1 cellular context compared by ENCODE assay signal in the genomic region with DNA sequence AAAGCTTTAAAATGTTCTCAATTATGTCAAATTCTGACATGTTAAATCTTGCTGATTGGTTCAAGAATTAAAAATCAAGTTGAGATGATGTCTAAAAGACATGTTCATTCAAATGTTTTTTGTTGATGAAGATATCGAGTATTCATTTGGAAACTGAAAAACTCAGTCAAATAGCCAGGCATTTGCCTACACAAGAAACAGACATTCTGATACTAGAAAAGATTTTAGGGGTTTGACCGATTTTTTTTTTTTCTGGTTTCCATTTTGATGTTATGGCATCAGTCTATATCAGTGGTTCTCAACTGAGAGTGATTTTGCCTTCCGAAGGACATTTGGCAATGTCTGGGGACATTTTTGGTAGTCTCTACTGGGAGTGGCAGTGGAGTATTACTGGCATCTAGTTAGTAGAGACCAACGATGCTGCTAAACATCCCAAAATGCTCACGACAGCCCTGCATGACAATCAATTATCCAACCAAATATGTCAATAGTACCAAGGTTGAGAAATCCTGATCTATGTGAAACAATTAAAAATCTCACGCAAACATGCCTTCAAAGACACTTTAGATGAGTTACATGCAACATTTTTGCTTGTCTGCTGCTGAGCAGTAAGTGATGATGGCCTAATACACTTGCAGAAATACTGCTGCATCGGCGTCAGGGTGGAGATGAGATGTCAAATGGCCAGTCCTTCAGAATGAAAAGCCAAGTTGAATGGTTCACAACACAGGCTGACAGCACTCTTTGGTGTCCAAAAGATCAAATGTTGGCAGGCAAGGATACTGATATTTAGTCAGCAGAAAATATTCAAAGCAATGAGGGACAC.
A peak's percentile ranks its signal among the peaks of the same experiment; 100 is the strongest.
TF ChIP-seq lines count a peak whose summit lies in the region.

No MANE protein-coding gene starts in this region.

TF ChIP-seq in GM12878, 131 proteins besides CTCF, POLR2A, EP300 and RAD21 (continued from another document and continues in another):
- TF ChIP-seq, protein P1, sequence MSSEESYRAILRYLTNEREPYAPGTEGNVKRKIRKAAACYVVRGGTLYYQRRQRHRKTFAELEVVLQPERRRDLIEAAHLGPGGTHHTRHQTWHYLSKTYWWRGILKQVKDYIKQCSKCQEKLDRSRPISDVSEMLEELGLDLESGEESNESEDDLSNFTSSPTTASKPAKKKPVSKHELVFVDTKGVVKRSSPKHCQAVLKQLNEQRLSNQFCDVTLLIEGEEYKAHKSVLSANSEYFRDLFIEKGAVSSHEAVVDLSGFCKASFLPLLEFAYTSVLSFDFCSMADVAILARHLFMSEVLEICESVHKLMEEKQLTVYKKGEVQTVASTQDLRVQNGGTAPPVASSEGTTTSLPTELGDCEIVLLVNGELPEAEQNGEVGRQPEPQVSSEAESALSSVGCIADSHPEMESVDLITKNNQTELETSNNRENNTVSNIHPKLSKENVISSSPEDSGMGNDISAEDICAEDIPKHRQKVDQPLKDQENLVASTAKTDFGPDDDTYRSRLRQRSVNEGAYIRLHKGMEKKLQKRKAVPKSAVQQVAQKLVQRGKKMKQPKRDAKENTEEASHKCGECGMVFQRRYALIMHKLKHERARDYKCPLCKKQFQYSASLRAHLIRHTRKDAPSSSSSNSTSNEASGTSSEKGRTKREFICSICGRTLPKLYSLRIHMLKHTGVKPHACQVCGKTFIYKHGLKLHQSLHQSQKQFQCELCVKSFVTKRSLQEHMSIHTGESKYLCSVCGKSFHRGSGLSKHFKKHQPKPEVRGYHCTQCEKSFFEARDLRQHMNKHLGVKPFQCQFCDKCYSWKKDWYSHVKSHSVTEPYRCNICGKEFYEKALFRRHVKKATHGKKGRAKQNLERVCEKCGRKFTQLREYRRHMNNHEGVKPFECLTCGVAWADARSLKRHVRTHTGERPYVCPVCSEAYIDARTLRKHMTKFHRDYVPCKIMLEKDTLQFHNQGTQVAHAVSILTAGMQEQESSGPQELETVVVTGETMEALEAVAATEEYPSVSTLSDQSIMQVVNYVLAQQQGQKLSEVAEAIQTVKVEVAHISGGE (CRISPR knock-in tag; IDR thresholded peaks at IDR 0.05): no peak
- TF ChIP-seq SREBF2 (IDR thresholded peaks at IDR 0.05; ENCODE audit: low read length) (no peak), SIX5 (IDR thresholded peaks at IDR 0.05; ENCODE audit: low read depth, low read length, severe bottlenecking) (no peak), CREM (IDR thresholded peaks at IDR 0.05; ENCODE audit: low read depth) (peak; percentile 62), CHD1 (IDR thresholded peaks at IDR 0.05; ENCODE audit: low read depth, low read length) (no peak), SPI1 (IDR thresholded peaks at IDR 0.05; ENCODE audit: borderline replicate concordance, insufficient read depth, low read depth, low read length) (no peak), ZNF274 (IDR thresholded peaks at IDR 0.05; ENCODE audit: insufficient read depth, insufficient read length) (no peak), FOS (IDR thresholded peaks at IDR 0.05; ENCODE audit: borderline replicate concordance, extremely low read depth, insufficient read length) (no peak), EGR1 (IDR thresholded peaks at IDR 0.05; ENCODE audit: borderline replicate concordance in 1 of 2, low read depth in 2 of 2, low read length in 2 of 2) (no peak), CBX5 (IDR thresholded peaks at IDR 0.05; ENCODE audit: low read depth) (peak; percentile 67; the same call in 1 of the 2 replicates), IRF4 (IDR thresholded peaks at IDR 0.05; ENCODE audit: low read depth, low read length) (peak; percentile 88), NR2C2 (IDR thresholded peaks at IDR 0.05; ENCODE audit: borderline replicate concordance, control insufficient read depth, insufficient read length, low read depth) (no peak), BRCA1 (IDR thresholded peaks at IDR 0.05; ENCODE audit: low read depth, low read length) (no peak), CEBPB (IDR thresholded peaks at IDR 0.05; ENCODE audit: borderline replicate concordance in 1 of 2, low read depth in 2 of 2, low read length in 2 of 2) (no peak), NR2F1 (conservative IDR thresholded peaks at IDR 0.05) (no peak; the same call in 1 of the 2 replicates), CREB1 (IDR thresholded peaks at IDR 0.05; ENCODE audit: low read depth) (no peak), IKZF2 (IDR thresholded peaks at IDR 0.05) (no peak), LARP7 (IDR thresholded peaks at IDR 0.05) (no peak), ZNF207 (IDR thresholded peaks at IDR 0.05; ENCODE audit: borderline replicate concordance) (no peak), DPF2 (IDR thresholded peaks at IDR 0.05) (peak; percentile 1; the same call in 1 of the 2 replicates), BMI1 (IDR thresholded peaks at IDR 0.05; ENCODE audit: borderline replicate concordance) (no peak), IKZF1 (conservative IDR thresholded peaks at IDR 0.05) (no peak), EZH2 (IDR thresholded peaks at IDR 0.05; ENCODE audit: borderline replicate concordance, control insufficient read depth, low read depth, low read length) (no peak), MYC (IDR thresholded peaks at IDR 0.05; ENCODE audit: insufficient read depth, insufficient read length, insufficient replicate concordance, low read length, severe bottlenecking) (no peak), ETV6 (conservative IDR thresholded peaks at IDR 0.05 in 1 of 2, IDR thresholded peaks at IDR 0.05 in 1 of 2; ENCODE audit: borderline replicate concordance in 1 of 2, low read depth in 1 of 2) (no peak; a peak in 1 of 4 replicates), ZNF24 (IDR thresholded peaks at IDR 0.05) (no peak), POLR2AphosphoS5 (IDR thresholded peaks at IDR 0.05; ENCODE audit: low read length) (peak; percentile 3; the same call in 1 of the 2 replicates), EED (IDR thresholded peaks at IDR 0.05; ENCODE audit: low read depth) (0 out of 2 replicates have a peak, but pooled peaks have one; percentile 4), ASH2L (IDR thresholded peaks at IDR 0.05; ENCODE audit: borderline replicate concordance, low read depth) (no peak), NR2C1 (IDR thresholded peaks at IDR 0.05) (no peak), TAF1 (IDR thresholded peaks at IDR 0.05; ENCODE audit: borderline replicate concordance, low read depth, low read length) (no peak), RB1 (IDR thresholded peaks at IDR 0.05; ENCODE audit: borderline replicate concordance) (no peak), RAD51 (IDR thresholded peaks at IDR 0.05) (no peak), MTA2 (IDR thresholded peaks at IDR 0.05; ENCODE audit: low read depth) (no peak), RELA (IDR thresholded peaks at IDR 0.05; ENCODE audit: borderline replicate concordance, partially characterized antibody) (no peak), SREBF1 (IDR thresholded peaks at IDR 0.05; ENCODE audit: low read length) (peak; percentile 90), FOXK2 (IDR thresholded peaks at IDR 0.05) (no peak), STAT3 (IDR thresholded peaks at IDR 0.05; ENCODE audit: low read depth, low read length) (no peak), SUZ12 (IDR thresholded peaks at IDR 0.05; ENCODE audit: unreplicated experiment) (no peak), SRF (IDR thresholded peaks at IDR 0.05; ENCODE audit: low read depth in 2 of 2, low read length in 2 of 2) (no peak)
- TF ChIP-seq, protein P2, sequence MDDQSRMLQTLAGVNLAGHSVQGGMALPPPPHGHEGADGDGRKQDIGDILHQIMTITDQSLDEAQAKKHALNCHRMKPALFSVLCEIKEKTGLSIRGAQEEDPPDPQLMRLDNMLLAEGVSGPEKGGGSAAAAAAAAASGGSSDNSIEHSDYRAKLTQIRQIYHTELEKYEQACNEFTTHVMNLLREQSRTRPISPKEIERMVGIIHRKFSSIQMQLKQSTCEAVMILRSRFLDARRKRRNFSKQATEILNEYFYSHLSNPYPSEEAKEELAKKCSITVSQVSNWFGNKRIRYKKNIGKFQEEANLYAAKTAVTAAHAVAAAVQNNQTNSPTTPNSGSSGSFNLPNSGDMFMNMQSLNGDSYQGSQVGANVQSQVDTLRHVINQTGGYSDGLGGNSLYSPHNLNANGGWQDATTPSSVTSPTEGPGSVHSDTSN (IDR thresholded peaks at IDR 0.05; ENCODE audit: insufficient replicate concordance, low read depth, low read length): no peak
- TF ChIP-seq, protein P3, sequence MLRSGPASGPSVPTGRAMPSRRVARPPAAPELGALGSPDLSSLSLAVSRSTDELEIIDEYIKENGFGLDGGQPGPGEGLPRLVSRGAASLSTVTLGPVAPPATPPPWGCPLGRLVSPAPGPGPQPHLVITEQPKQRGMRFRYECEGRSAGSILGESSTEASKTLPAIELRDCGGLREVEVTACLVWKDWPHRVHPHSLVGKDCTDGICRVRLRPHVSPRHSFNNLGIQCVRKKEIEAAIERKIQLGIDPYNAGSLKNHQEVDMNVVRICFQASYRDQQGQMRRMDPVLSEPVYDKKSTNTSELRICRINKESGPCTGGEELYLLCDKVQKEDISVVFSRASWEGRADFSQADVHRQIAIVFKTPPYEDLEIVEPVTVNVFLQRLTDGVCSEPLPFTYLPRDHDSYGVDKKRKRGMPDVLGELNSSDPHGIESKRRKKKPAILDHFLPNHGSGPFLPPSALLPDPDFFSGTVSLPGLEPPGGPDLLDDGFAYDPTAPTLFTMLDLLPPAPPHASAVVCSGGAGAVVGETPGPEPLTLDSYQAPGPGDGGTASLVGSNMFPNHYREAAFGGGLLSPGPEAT (IDR thresholded peaks at IDR 0.05; ENCODE audit: low read depth): peak; percentile 58; the same call in 1 of the 2 replicates
- TF ChIP-seq, protein P4, sequence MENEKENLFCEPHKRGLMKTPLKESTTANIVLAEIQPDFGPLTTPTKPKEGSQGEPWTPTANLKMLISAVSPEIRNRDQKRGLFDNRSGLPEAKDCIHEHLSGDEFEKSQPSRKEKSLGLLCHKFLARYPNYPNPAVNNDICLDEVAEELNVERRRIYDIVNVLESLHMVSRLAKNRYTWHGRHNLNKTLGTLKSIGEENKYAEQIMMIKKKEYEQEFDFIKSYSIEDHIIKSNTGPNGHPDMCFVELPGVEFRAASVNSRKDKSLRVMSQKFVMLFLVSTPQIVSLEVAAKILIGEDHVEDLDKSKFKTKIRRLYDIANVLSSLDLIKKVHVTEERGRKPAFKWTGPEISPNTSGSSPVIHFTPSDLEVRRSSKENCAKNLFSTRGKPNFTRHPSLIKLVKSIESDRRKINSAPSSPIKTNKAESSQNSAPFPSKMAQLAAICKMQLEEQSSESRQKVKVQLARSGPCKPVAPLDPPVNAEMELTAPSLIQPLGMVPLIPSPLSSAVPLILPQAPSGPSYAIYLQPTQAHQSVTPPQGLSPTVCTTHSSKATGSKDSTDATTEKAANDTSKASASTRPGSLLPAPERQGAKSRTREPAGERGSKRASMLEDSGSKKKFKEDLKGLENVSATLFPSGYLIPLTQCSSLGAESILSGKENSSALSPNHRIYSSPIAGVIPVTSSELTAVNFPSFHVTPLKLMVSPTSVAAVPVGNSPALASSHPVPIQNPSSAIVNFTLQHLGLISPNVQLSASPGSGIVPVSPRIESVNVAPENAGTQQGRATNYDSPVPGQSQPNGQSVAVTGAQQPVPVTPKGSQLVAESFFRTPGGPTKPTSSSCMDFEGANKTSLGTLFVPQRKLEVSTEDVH (IDR thresholded peaks at IDR 0.05; ENCODE audit: low read depth, partially characterized antibody): no peak
- TF ChIP-seq, protein P5, sequence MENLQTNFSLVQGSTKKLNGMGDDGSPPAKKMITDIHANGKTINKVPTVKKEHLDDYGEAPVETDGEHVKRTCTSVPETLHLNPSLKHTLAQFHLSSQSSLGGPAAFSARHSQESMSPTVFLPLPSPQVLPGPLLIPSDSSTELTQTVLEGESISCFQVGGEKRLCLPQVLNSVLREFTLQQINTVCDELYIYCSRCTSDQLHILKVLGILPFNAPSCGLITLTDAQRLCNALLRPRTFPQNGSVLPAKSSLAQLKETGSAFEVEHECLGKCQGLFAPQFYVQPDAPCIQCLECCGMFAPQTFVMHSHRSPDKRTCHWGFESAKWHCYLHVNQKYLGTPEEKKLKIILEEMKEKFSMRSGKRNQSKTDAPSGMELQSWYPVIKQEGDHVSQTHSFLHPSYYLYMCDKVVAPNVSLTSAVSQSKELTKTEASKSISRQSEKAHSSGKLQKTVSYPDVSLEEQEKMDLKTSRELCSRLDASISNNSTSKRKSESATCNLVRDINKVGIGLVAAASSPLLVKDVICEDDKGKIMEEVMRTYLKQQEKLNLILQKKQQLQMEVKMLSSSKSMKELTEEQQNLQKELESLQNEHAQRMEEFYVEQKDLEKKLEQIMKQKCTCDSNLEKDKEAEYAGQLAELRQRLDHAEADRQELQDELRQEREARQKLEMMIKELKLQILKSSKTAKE (IDR thresholded peaks at IDR 0.05; ENCODE audit: low read depth, poor library complexity, severe bottlenecking): peak; percentile 57
- TF ChIP-seq, protein P6, sequence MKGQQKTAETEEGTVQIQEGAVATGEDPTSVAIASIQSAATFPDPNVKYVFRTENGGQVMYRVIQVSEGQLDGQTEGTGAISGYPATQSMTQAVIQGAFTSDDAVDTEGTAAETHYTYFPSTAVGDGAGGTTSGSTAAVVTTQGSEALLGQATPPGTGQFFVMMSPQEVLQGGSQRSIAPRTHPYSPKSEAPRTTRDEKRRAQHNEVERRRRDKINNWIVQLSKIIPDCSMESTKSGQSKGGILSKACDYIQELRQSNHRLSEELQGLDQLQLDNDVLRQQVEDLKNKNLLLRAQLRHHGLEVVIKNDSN (IDR thresholded peaks at IDR 0.05; ENCODE audit: borderline replicate concordance, extremely low read length, insufficient read depth, low read depth, low read length): no peak
- TF ChIP-seq, protein P7, sequence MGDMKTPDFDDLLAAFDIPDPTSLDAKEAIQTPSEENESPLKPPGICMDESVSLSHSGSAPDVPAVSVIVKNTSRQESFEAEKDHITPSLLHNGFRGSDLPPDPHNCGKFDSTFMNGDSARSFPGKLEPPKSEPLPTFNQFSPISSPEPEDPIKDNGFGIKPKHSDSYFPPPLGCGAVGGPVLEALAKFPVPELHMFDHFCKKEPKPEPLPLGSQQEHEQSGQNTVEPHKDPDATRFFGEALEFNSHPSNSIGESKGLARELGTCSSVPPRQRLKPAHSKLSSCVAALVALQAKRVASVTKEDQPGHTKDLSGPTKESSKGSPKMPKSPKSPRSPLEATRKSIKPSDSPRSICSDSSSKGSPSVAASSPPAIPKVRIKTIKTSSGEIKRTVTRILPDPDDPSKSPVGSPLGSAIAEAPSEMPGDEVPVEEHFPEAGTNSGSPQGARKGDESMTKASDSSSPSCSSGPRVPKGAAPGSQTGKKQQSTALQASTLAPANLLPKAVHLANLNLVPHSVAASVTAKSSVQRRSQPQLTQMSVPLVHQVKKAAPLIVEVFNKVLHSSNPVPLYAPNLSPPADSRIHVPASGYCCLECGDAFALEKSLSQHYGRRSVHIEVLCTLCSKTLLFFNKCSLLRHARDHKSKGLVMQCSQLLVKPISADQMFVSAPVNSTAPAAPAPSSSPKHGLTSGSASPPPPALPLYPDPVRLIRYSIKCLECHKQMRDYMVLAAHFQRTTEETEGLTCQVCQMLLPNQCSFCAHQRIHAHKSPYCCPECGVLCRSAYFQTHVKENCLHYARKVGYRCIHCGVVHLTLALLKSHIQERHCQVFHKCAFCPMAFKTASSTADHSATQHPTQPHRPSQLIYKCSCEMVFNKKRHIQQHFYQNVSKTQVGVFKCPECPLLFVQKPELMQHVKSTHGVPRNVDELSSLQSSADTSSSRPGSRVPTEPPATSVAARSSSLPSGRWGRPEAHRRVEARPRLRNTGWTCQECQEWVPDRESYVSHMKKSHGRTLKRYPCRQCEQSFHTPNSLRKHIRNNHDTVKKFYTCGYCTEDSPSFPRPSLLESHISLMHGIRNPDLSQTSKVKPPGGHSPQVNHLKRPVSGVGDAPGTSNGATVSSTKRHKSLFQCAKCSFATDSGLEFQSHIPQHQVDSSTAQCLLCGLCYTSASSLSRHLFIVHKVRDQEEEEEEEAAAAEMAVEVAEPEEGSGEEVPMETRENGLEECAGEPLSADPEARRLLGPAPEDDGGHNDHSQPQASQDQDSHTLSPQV (IDR thresholded peaks at IDR 0.05): no peak
